ENCODE assay signal across 8 cellular contexts in the genomic region with DNA sequence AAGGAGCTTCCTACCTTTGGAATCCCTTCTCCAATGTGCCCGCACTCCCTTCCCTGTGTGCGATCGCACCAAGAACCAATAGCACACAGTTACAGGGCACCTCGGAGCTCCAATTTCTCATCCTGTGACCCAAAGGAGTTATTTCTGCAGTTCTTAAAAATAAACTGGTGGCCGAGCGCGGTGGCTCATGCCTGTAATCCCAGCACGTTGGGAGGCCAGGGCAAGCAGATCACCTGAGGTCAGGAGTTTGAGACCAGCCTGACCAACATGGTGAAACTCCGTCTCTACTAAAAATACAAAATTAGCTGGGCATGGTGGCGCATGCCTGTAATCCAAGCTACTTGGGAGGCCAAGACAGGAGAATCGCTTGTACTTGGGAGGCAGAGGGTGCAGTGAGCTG. TPM values are rescaled to one million over a fixed set of nuclear protein-coding genes. Genes with fewer than 3 reads are reported as not detected.
DNase-seq lines count a peak whose midpoint lies in the region; ATAC-seq and TF ChIP-seq lines count a peak whose summit lies in the region.
"Not testable (repeated sequence)": the region's sequence is repeated elsewhere in the genome, so short reads cannot be mapped to it uniquely, and the experiment has no call there.

No MANE protein-coding gene starts in this region.

- TF ChIP-seq CTCF in C4-2B (conservative IDR thresholded peaks at IDR 0.05); HFFc6 (IDR thresholded peaks at IDR 0.05); MCF 10A (IDR thresholded peaks at IDR 0.05; ENCODE audit: unreplicated experiment); nephron (IDR thresholded peaks at IDR 0.05; ENCODE audit: unreplicated experiment in 3 of 3): not testable (repeated sequence)

- H3K27me3 ChIP-seq in SJSA1 (replicated peaks); skeletal muscle tissue (ENCODE audit: control insufficient read depth in 3 of 3, insufficient read depth in 3 of 3, low read length in 3 of 3): not testable (repeated sequence)

- POLR2A ChIA-PET in MCF 10A (lab: Yijun Ruan, JAX) = interaction anchor here (0.7 to 1.3 kb wide), 2 partner anchors 52 to 131 kb away, joined by 3 to 6 read pairs; a partner anchor contains a TSS

- H3K27ac ChIP-seq in C4-2B = peak overlapping the region; percentile 95
- H3K27ac ChIP-seq in SJSA1 = not testable (repeated sequence)
- H3K27ac ChIP-seq in skeletal muscle tissue (ENCODE audit: low read depth, low read length) = peak overlapping the region; percentile 99

- peak overlapping the region; percentile 93 for H3K4me3 Mint-ChIP-seq in HFFc6
- peak overlapping the region; percentile 11 for H3K4me3 Mint-ChIP-seq in activated T-cell treated with anti-CD3 and anti-CD28 coated beads, Interleukin-2, amount 50 U/mL, for 4 hours
- H3K4me3 Mint-ChIP-seq in MCF 10A (ENCODE audit: unreplicated experiment) = peak overlapping the region; percentile 10
- peak overlapping the region; percentile 88 to 95 (median 94) for H3K4me3 Mint-ChIP-seq in nephron

- H3K27ac Mint-ChIP-seq in HFFc6; MCF 10A (ENCODE audit: low read depth, unreplicated experiment); nephron: not testable (repeated sequence)

- H3K36me3 Mint-ChIP-seq in HFFc6 (ENCODE audit: low read depth) (peaks cover 15% of the 10 kb centered on the region; the same call in 1 of the 2 replicates), nephron (ENCODE audit: low read depth) (peaks cover 12% of the 10 kb centered on the region)
- H3K36me3 Mint-ChIP-seq in activated T-cell treated with anti-CD3 and anti-CD28 coated beads, Interleukin-2, amount 50 U/mL, for 4 hours (ENCODE audit: insufficient read depth); MCF 10A (ENCODE audit: insufficient read depth, unreplicated experiment): not testable (repeated sequence)

- H3K4me3 ChIP-seq in SJSA1 = peak overlapping the region; percentile 87
- peak overlapping the region; percentile 15; the same call in 1 of the 2 replicates for H3K4me3 ChIP-seq in iPS-18c (ENCODE audit: insufficient read depth, low read depth, low read length)
- peak overlapping the region; percentile 56 to 81 (median 59) for H3K4me3 ChIP-seq in skeletal muscle tissue (ENCODE audit: low read length in 3 of 3)

- H3K27me3 Mint-ChIP-seq in HFFc6 (ENCODE audit: insufficient read depth); activated T-cell treated with anti-CD3 and anti-CD28 coated beads, Interleukin-2, amount 50 U/mL, for 4 hours (ENCODE audit: low read depth); MCF 10A (ENCODE audit: insufficient read depth, unreplicated experiment); nephron (ENCODE audit: low read depth): not testable (repeated sequence)

- peaks cover 27% of the 10 kb centered on the region for H3K4me1 Mint-ChIP-seq in HFFc6 (ENCODE audit: low read depth)
- peaks cover 20% of the 10 kb centered on the region for H3K4me1 Mint-ChIP-seq in activated T-cell treated with anti-CD3 and anti-CD28 coated beads, Interleukin-2, amount 50 U/mL, for 4 hours (ENCODE audit: low read depth)
- H3K4me1 Mint-ChIP-seq in MCF 10A (ENCODE audit: insufficient read depth, unreplicated experiment) = peaks cover 13% of the 10 kb centered on the region
- peaks cover 36% of the 10 kb centered on the region for H3K4me1 Mint-ChIP-seq in nephron

- not testable (repeated sequence) for ATAC-seq in activated T-cell treated with anti-CD3 and anti-CD28 coated beads, Interleukin-2, amount 50 U/mL, for 4 hours

- H3K9me3 ChIP-seq in SJSA1 (replicated peaks); iPS-18c (ENCODE audit: control insufficient read depth, insufficient read depth, low read length); skeletal muscle tissue (ENCODE audit: control insufficient read depth in 3 of 3, low read length in 3 of 3): not testable (repeated sequence)

- DNase-seq in HFFc6; SJSA1 (ENCODE audit: low read depth in 1 of 2, low spot score in 2 of 2); activated T-cell treated with anti-CD3 and anti-CD28 coated beads, Interleukin-2, amount 50 U/mL, for 4 hours; MCF 10A (ENCODE audit: unreplicated experiment): not testable (repeated sequence)

- CTCF ChIA-PET in MCF 10A (lab: Yijun Ruan, JAX) = interaction anchor here (0.6 to 0.7 kb wide), 2 partner anchors 44 to 214 kb away, joined by 3 to 7 read pairs; no protein-coding TSS in a partner anchor

- intact Hi-C loops in MCF 10A (cut with micrococcal nuclease) = not testable (repeated sequence)

- not testable (repeated sequence) for H3K9me3 Mint-ChIP-seq in HFFc6; activated T-cell treated with anti-CD3 and anti-CD28 coated beads, Interleukin-2, amount 50 U/mL, for 4 hours; MCF 10A (ENCODE audit: unreplicated experiment); nephron

- TSS peak; percentile 28 for BruUV-seq in MCF 10A (replicated peaks; lab: Mats Ljungman, UMichigan)

- peaks cover 60% of the 10 kb centered on the region for H3K36me3 ChIP-seq in SJSA1
- not testable (repeated sequence) for H3K36me3 ChIP-seq in skeletal muscle tissue (ENCODE audit: control insufficient read depth in 3 of 3, insufficient read depth in 3 of 3, low read length in 3 of 3)

- H3K9ac ChIP-seq in skeletal muscle tissue (ENCODE audit: low read depth in 1 of 3, low read length in 3 of 3) = peak overlapping the region; percentile 75 to 83 (median 82)

- H3K4me1 ChIP-seq in SJSA1 (replicated peaks) = peaks cover 29% of the 10 kb centered on the region
- peaks cover 55 to 72% (median 58%) of the 10 kb centered on the region in 3 donors for H3K4me1 ChIP-seq in skeletal muscle tissue (ENCODE audit: control insufficient read depth in 3 of 3, insufficient read depth in 3 of 3, low read length in 3 of 3)

RNA-seq across cellular contexts. Expression of a gene that starts 2.1 kb away (rescaled TPM):
- 100 to 1,000 TPM; 129 to 159 (median 150) TPM for total RNA-seq in HFFc6 (2021; fragmentation: NEBNext Ultra II Directional; extraction: Animal tissue kit (Norgen Biotek cat#: 25700))
- 316 and 470 TPM in 2 replicates for total RNA-seq in SJSA1 (2014; rRNA removed; shearing (Covaris generic))
- total RNA-seq in activated T-cell treated with anti-CD3 and anti-CD28 coated beads, Interleukin-2, amount 50 U/mL, for 4 hours = 100 to 1,000 TPM in 2 of 3 donors, 10 to 100 TPM in 1; 97.1 to 104 (median 100) TPM
- 102 and 117 TPM in 2 replicates for total RNA-seq in MCF 10A (2022)
- 178 TPM for total RNA-seq in skeletal muscle tissue

RNA-seq across cellular contexts. Expression of a gene that starts 52.2 kb away (rescaled TPM):
- total RNA-seq in HFFc6 (2021; fragmentation: NEBNext Ultra II Directional; extraction: Animal tissue kit (Norgen Biotek cat#: 25700)) = 10 to 100 TPM; 26.3 to 42.4 (median 29.1) TPM
- 337 and 338 TPM in 2 replicates for total RNA-seq in SJSA1 (2014; rRNA removed; shearing (Covaris generic))
- under 1 TPM; 0.15 to 0.19 (median 0.16) TPM for total RNA-seq in activated T-cell treated with anti-CD3 and anti-CD28 coated beads, Interleukin-2, amount 50 U/mL, for 4 hours
- total RNA-seq in MCF 10A (2022) (15.5 and 18.6 TPM in 2 replicates), skeletal muscle tissue (25.1 TPM)

Comparison
In these comparisons a context has a peak if more than half of its experiments do, and no peak if none do; other contexts are left out.
1. H3K4me3 Mint-ChIP-seq: peak in every context shown above with its lines; median percentile 94 in nephron; 93 in HFFc6; 11 in activated T-cell treated with anti-CD3 and anti-CD28 coated beads, Interleukin-2, amount 50 U/mL, for 4 hours; 10 in MCF 10A.
2. H3K4me3 ChIP-seq: peak in every context shown above with its lines; median percentile 87 in SJSA1; 59 in skeletal muscle tissue; 15 in iPS-18c.
3. RNA of a gene that starts 52.2 kb away (total RNA-seq): 337 to 338 TPM in SJSA1, 26.3 to 42.4 TPM in HFFc6, 25.1 TPM in skeletal muscle tissue (single experiment) and 15.5 to 18.6 TPM in MCF 10A; 0.15 to 0.19 TPM in activated T-cell treated with anti-CD3 and anti-CD28 coated beads, Interleukin-2, amount 50 U/mL, for 4 hours; every median in the first group is over 10 times any median in the second.